In genomic region chr4:46844325-46844917, GRCh38 we compare ENCODE assay signal across 8 cellular contexts.
A peak's percentile ranks its signal among the peaks of the same experiment; 100 is the strongest.
DNase-seq lines count a peak whose midpoint lies in the region; ATAC-seq and TF ChIP-seq lines count a peak whose summit lies in the region.

No MANE protein-coding gene starts in this region.

- ATAC-seq in left cardiac atrium (no peak), Right ventricle myocardium superior (ENCODE audit: poor library complexity) (no peak), HG03103 (IDR thresholded peaks at IDR 0.05; ENCODE audit: low read depth, unreplicated experiment) (peak; percentile 74), omental fat pad (ENCODE audit: low FRiP score) (no peak)

- intact Hi-C loops in left cardiac atrium (cut with DNase I) (loop anchor here in 1 of 2 donors (5.0 kb wide), 2 partner anchors 188 to 538 kb away; partner anchors contain the start of gene GABRB1), Right ventricle myocardium superior (cut with DNase I) (loop anchor here (5.0 kb wide), 1 partner anchor 188 kb away; the partner anchor contains the start of gene GABRB1)

- peak in 1 of 3 donors; percentile 47 for TF ChIP-seq CTCF in omental fat pad (IDR thresholded peaks at IDR 0.05)

- DNase-seq in left cardiac atrium (peak; percentile 30), Right ventricle myocardium superior (no peak), NCI-H82 (lab: John Stamatoyannopoulos, UW) (peak; percentile 83), globus pallidus (ENCODE audit: low spot score) (peak; percentile 68), skeletal muscle cell (ENCODE audit: low read depth) (peak; percentile 5), omental fat pad (ENCODE audit: low spot score) (no peak)
- peak; percentile 24 for DNase-seq in activated CD8-positive, alpha-beta memory T cell treated with anti-CD3 and anti-CD28 coated beads, Interleukin-2, amount 50 U/mL, for 4 hours

- H3K4me3 ChIP-seq in skeletal muscle cell (ENCODE audit: low read depth, low read length): no peak overlapping the region

Comparison
In these comparisons a context has a peak if more than half of its experiments do, and no peak if none do; other contexts are left out.
1. DNase-seq: peak in left cardiac atrium (single experiment), NCI-H82 (single experiment), activated CD8-positive, alpha-beta memory T cell treated with anti-CD3 and anti-CD28 coated beads, Interleukin-2, amount 50 U/mL, for 4 hours (single experiment), globus pallidus (single experiment) and skeletal muscle cell (single experiment); none in Right ventricle myocardium superior (single experiment) and omental fat pad (single experiment).